In genomic region chr12:80704430-80704829, GRCh38 we compare ENCODE assay signal across 17 cellular contexts. TPM values are rescaled to one million over a fixed set of nuclear protein-coding genes. Genes with fewer than 3 reads are reported as not detected.
A peak's percentile ranks its signal among the peaks of the same experiment; 100 is the strongest.
DNase-seq lines count a peak whose midpoint lies in the region; ATAC-seq, FAIRE-seq and TF ChIP-seq lines count a peak whose summit lies in the region.
"Had no signal": no experiment of that assay in that cellular context is flagged by ENCODE, and none has a peak within 500 bp of the region (broad histone marks: within the 10 kb centered on the region; RNA-seq: fewer than 3 reads in every experiment).

No MANE protein-coding gene starts in this region.

- H2AFZ ChIP-seq in endothelial cell of umbilical vein (ENCODE audit: low read depth, low read length): no peak overlapping the region
- H2AFZ ChIP-seq in smooth muscle cell (ENCODE audit: low read depth): no peak overlapping the region

- H4K20me1 ChIP-seq in endothelial cell of umbilical vein (replicated peaks; ENCODE audit: control insufficient read depth, extremely low read depth, insufficient read depth, low read length) (no peaks in the 10 kb centered on the region), smooth muscle cell (ENCODE audit: low read depth) (no peaks in the 10 kb centered on the region)
- H4K20me1 ChIP-seq: BLaER1 treated with 17β-estradiol and CSF1 and Interleukin-3, amounts not matched to agents 10 nM and 100 nM had no signal

- intact Hi-C loops in endothelial cell of umbilical vein (cut with micrococcal nuclease): no loop called here
- intact Hi-C loops in psoas muscle (cut with DNase I): no loop called here
- intact Hi-C loops in ovary (cut with DNase I): no loop called here

- POLR2A ChIA-PET in endothelial cell of umbilical vein (lab: Charles Lee): no interaction called here

- DNase-seq in LHCN-M2 (ENCODE audit: low read depth): peak; percentile 35
- peak; percentile 48 for DNase-seq in endothelial cell of umbilical vein (ENCODE audit: low read depth, low spot score)
- no peak for DNase-seq in psoas muscle
- DNase-seq in smooth muscle cell (lab: John Stamatoyannopoulos, UW; ENCODE audit: unreplicated experiment): no peak
- DNase-seq in ovary: no peak
- DNase-seq in frontal cortex (ENCODE audit: low spot score in 2 of 2): no peak
- no peak for DNase-seq in NCI-H1694 treated with DMSO at 0.1 percent for 48 hours (lab: John Stamatoyannopoulos, UW)
- DNase-seq: ACHN; CD4-positive, CD25-positive, alpha-beta regulatory T cell; DMS53; GF-D8; HCEC 1CT; HFFc6 had no signal

- no peaks in the 10 kb centered on the region for H3K9me3 ChIP-seq in endothelial cell of umbilical vein (replicated peaks; ENCODE audit: control insufficient read depth, insufficient read depth, low read length)
- no peaks in the 10 kb centered on the region for H3K9me3 ChIP-seq in psoas muscle
- H3K9me3 ChIP-seq in smooth muscle cell (replicated peaks; ENCODE audit: low read depth): no peaks in the 10 kb centered on the region
- peaks cover 0 to 4% of the 10 kb centered on the region in 2 donors for H3K9me3 ChIP-seq in ovary

- H3F3A ChIP-seq in smooth muscle cell (ENCODE audit: low read depth): no peaks in the 10 kb centered on the region

- no peaks in the 10 kb centered on the region for H3K36me3 ChIP-seq in endothelial cell of umbilical vein (ENCODE audit: control insufficient read depth in 2 of 2, extremely low read depth in 1 of 2, insufficient read depth in 2 of 2, low read length in 2 of 2)
- H3K36me3 ChIP-seq in psoas muscle (ENCODE audit: insufficient read depth in 1 of 2, low read depth in 1 of 2): peaks cover 0 to 11% of the 10 kb centered on the region in 2 donors
- no peaks in the 10 kb centered on the region for H3K36me3 ChIP-seq in smooth muscle cell (ENCODE audit: low read depth)
- H3K36me3 ChIP-seq in ovary: no peaks in the 10 kb centered on the region
- H3K36me3 ChIP-seq: BLaER1 treated with 17β-estradiol and CSF1 and Interleukin-3, amounts not matched to agents 10 nM and 100 nM had no signal

- TF ChIP-seq POLR2A in endothelial cell of umbilical vein (IDR thresholded peaks at IDR 0.05; ENCODE audit: low read depth, low read length): no peak
- TF ChIP-seq POLR2A in ovary (IDR thresholded peaks at IDR 0.05): no peak

- BruUV-seq in endothelial cell of umbilical vein (replicated peaks; lab: Mats Ljungman, UMichigan): no TSS peak

- CTCF ChIA-PET in endothelial cell of umbilical vein (lab: Charles Lee): interaction anchor here (1.9 kb wide), 1 partner anchor 8 kb away, joined by 4 read pairs; no protein-coding TSS in a partner anchor

- ATAC-seq in psoas muscle: no peak

- H3K79me2 ChIP-seq in endothelial cell of umbilical vein (ENCODE audit: control insufficient read depth, insufficient read depth, low read length) (no peaks in the 10 kb centered on the region), smooth muscle cell (ENCODE audit: low read depth) (no peaks in the 10 kb centered on the region)

- no peak for TF ChIP-seq CTCF in endothelial cell of umbilical vein (IDR thresholded peaks at IDR 0.05; ENCODE audit: extremely low read depth in 1 of 2, insufficient read depth in 1 of 2, low read depth in 1 of 2, low read length in 2 of 2)
- no peak for TF ChIP-seq CTCF in psoas muscle (IDR thresholded peaks at IDR 0.05)
- no peak for TF ChIP-seq CTCF in smooth muscle cell (IDR thresholded peaks at IDR 0.05; ENCODE audit: borderline replicate concordance, insufficient read depth, poor library complexity, severe bottlenecking)
- TF ChIP-seq CTCF in ovary (IDR thresholded peaks at IDR 0.05): no peak

- 31 to 44% (median 32%) methylated on average over 2 of the region's 2 CpGs for WGBS in psoas muscle, 3 donors
- WGBS in smooth muscle cell (ENCODE audit: low lambda C conversion rate): 59% methylated on average over 2 of the region's 2 CpGs
- WGBS in ovary, 3 donors: 12 to 34% (median 17%) methylated on average over 2 of the region's 2 CpGs

- no peak overlapping the region for H3K27ac ChIP-seq in endothelial cell of umbilical vein (ENCODE audit: insufficient read depth, low read depth, low read length)
- peak overlapping the region; percentile 93 for H3K27ac ChIP-seq in psoas muscle
- H3K27ac ChIP-seq in smooth muscle cell (ENCODE audit: low read depth): peak overlapping the region; percentile 73
- H3K27ac ChIP-seq in ovary: no peak overlapping the region
- H3K27ac ChIP-seq: BLaER1 treated with 17β-estradiol and CSF1 and Interleukin-3, amounts not matched to agents 10 nM and 100 nM; HL-60 had no signal

- H3K4me3 ChIP-seq in endothelial cell of umbilical vein (replicated peaks in 1 of 3; ENCODE audit: insufficient read depth in 1 of 3, low read depth in 1 of 3, low read length in 3 of 3) (no peak overlapping the region), psoas muscle (peak overlapping the region; percentile 76), smooth muscle cell (no peak overlapping the region), ovary (no peak overlapping the region)
- H3K4me3 ChIP-seq: BLaER1 treated with 17β-estradiol and CSF1 and Interleukin-3, amounts not matched to agents 10 nM and 100 nM had no signal

- no peak overlapping the region for H3K9ac ChIP-seq in endothelial cell of umbilical vein (replicated peaks; ENCODE audit: extremely low read depth, insufficient read depth, low read length)
- no peak overlapping the region for H3K9ac ChIP-seq in smooth muscle cell (ENCODE audit: low read depth)
- H3K9ac ChIP-seq: BLaER1 treated with 17β-estradiol and CSF1 and Interleukin-3, amounts not matched to agents 10 nM and 100 nM had no signal

- no peak for TF ChIP-seq EP300 in ovary (IDR thresholded peaks at IDR 0.05)

- H3K4me1 ChIP-seq in endothelial cell of umbilical vein (ENCODE audit: control insufficient read depth, extremely low read depth, insufficient read depth, low read length): no peaks in the 10 kb centered on the region
- no peaks in the 10 kb centered on the region for H3K4me1 ChIP-seq in psoas muscle
- peaks cover 14% of the 10 kb centered on the region for H3K4me1 ChIP-seq in smooth muscle cell (ENCODE audit: low read depth)
- H3K4me1 ChIP-seq in ovary (ENCODE audit: insufficient read depth): no peaks in the 10 kb centered on the region
- H3K4me1 ChIP-seq: BLaER1 treated with 17β-estradiol and CSF1 and Interleukin-3, amounts not matched to agents 10 nM and 100 nM had no signal

- FAIRE-seq in endothelial cell of umbilical vein (lab: Jason Lieb, UNC): no peak
- no peak for FAIRE-seq in frontal cortex (lab: Jason Lieb, UNC)

- H3K9me1 ChIP-seq in endothelial cell of umbilical vein (replicated peaks; ENCODE audit: control insufficient read depth, extremely low read depth, insufficient read depth, low read length): no peaks in the 10 kb centered on the region

- H3K27me3 ChIP-seq in endothelial cell of umbilical vein (ENCODE audit: control insufficient read depth in 2 of 2, insufficient read depth in 2 of 2, low read length in 2 of 2) (no peaks in the 10 kb centered on the region), psoas muscle (ENCODE audit: insufficient read depth in 3 of 3, low read length in 2 of 3) (no peaks in the 10 kb centered on the region), smooth muscle cell (ENCODE audit: low read depth) (peaks cover 37% of the 10 kb centered on the region), ovary (no peaks in the 10 kb centered on the region)
- H3K27me3 ChIP-seq: BLaER1 treated with 17β-estradiol and CSF1 and Interleukin-3, amounts not matched to agents 10 nM and 100 nM had no signal

- no peak overlapping the region for H3K4me2 ChIP-seq in endothelial cell of umbilical vein (ENCODE audit: insufficient read depth, low read length)
- peak overlapping the region; percentile 70 for H3K4me2 ChIP-seq in smooth muscle cell
- H3K4me2 ChIP-seq: BLaER1 treated with 17β-estradiol and CSF1 and Interleukin-3, amounts not matched to agents 10 nM and 100 nM had no signal

- dilution Hi-C loops in endothelial cell of umbilical vein (cut with MboI; ENCODE audit: extremely low pct_ligation_motif_present, low sequenced_read_pairs): no loop called here

TF ChIP-seq in endothelial cell of umbilical vein, 7 proteins besides CTCF, POLR2A, EP300 and RAD21 (continues in another document):
- TF ChIP-seq EZH2 (IDR thresholded peaks at IDR 0.05; ENCODE audit: borderline replicate concordance, low read depth, low read length, severe bottlenecking) (no peak), MYC (IDR thresholded peaks at IDR 0.05; ENCODE audit: low read depth, low read length) (no peak), FOS (IDR thresholded peaks at IDR 0.05; ENCODE audit: borderline replicate concordance, insufficient read depth, low read length) (no peak)

RNA-seq across cellular contexts. Expression of gene MYF6, which starts 3.0 kb away (rescaled TPM):
- total RNA-seq in LHCN-M2 (2014; rRNA removed) (29.3 and 29.4 TPM in 2 replicates), endothelial cell of umbilical vein (not detected in 2 replicates), psoas muscle (100 to 1,000 TPM; 300 to 480 (median 372) TPM), smooth muscle cell (not detected in 2 replicates), ovary (not detected), frontal cortex (1.6 TPM)
- polyA plus RNA-seq in LHCN-M2 (2012): 11.5 TPM
- polyA plus RNA-seq in endothelial cell of umbilical vein (not detected in 2 replicates), psoas muscle (1,000 to 10,000 TPM in 2 of 3 donors, 10 to 100 TPM in 1; 66.7 to 1,359 (median 1,026) TPM), smooth muscle cell (not detected in 2 replicates), ovary (not detected)
- polyA plus RNA-seq in endothelial cell of umbilical vein (2011; cell fraction: cytosol; rRNA removed): not detected in 2 replicates
- polyA plus RNA-seq in endothelial cell of umbilical vein (2011; cell fraction: nucleus; rRNA removed): not detected in 2 replicates
- not detected in 2 replicates for polyA plus RNA-seq in endothelial cell of umbilical vein (2012)
- polyA minus RNA-seq in endothelial cell of umbilical vein: not detected in 2 replicates
- not detected for polyA minus RNA-seq in endothelial cell of umbilical vein (2011; cell fraction: cytosol; rRNA and poly(A)+ RNA removed)
- polyA minus RNA-seq in endothelial cell of umbilical vein (2011; cell fraction: nucleus; rRNA and poly(A)+ RNA removed): not detected in 2 replicates
- total RNA-seq: A172; CD4-positive, CD25-positive, alpha-beta regulatory T cell; H4; HFFc6 had no signal
- polyA plus RNA-seq: CD4-positive, CD25-positive, alpha-beta regulatory T cell had no signal

RNA-seq across cellular contexts. Expression of gene MYF5, which starts 12.3 kb away (rescaled TPM):
- 628 and 957 TPM in 2 replicates for total RNA-seq in LHCN-M2 (2014; rRNA removed)
- polyA plus RNA-seq in LHCN-M2 (2012): 241 TPM
- total RNA-seq in endothelial cell of umbilical vein: not detected in 2 replicates
- not detected in 2 replicates for polyA plus RNA-seq in endothelial cell of umbilical vein
- not detected in 2 replicates for polyA plus RNA-seq in endothelial cell of umbilical vein (2011; cell fraction: cytosol; rRNA removed)
- not detected in 2 replicates for polyA plus RNA-seq in endothelial cell of umbilical vein (2011; cell fraction: nucleus; rRNA removed)
- polyA plus RNA-seq in endothelial cell of umbilical vein (2012): not detected in 2 replicates
- polyA minus RNA-seq in endothelial cell of umbilical vein: not detected in 2 replicates
- polyA minus RNA-seq in endothelial cell of umbilical vein (2011; cell fraction: cytosol; rRNA and poly(A)+ RNA removed): not detected
- not detected in 2 replicates for polyA minus RNA-seq in endothelial cell of umbilical vein (2011; cell fraction: nucleus; rRNA and poly(A)+ RNA removed)
- 1 to 10 TPM; 2.3 to 4.7 (median 3.5) TPM for total RNA-seq in psoas muscle
- 1 to 10 TPM; 1.3 to 3.7 (median 3.0) TPM for polyA plus RNA-seq in psoas muscle
- not detected in 2 replicates for total RNA-seq in smooth muscle cell
- polyA plus RNA-seq in smooth muscle cell: not detected in 2 replicates
- not detected for total RNA-seq in ovary
- not detected for polyA plus RNA-seq in ovary
- total RNA-seq in frontal cortex: not detected
- total RNA-seq: A172; CD4-positive, CD25-positive, alpha-beta regulatory T cell; H4; HFFc6 had no signal
- polyA plus RNA-seq: CD4-positive, CD25-positive, alpha-beta regulatory T cell had no signal

Comparison
In these comparisons a context has a peak if more than half of its experiments do, and no peak if none do; other contexts are left out.
1. DNase-seq: peak in LHCN-M2 (single experiment) and endothelial cell of umbilical vein (single experiment); none in psoas muscle (0 of 2), smooth muscle cell (single experiment), ovary (0 of 5), frontal cortex (0 of 2) and NCI-H1694 treated with DMSO at 0.1 percent for 48 hours (single experiment).
2. H3K27ac ChIP-seq: peak in psoas muscle (single experiment) and smooth muscle cell (single experiment); none in endothelial cell of umbilical vein (single experiment) and ovary (0 of 2).
3. RNA of gene MYF6, which starts 3.0 kb away (total RNA-seq): 300 to 480 TPM in psoas muscle and 29.3 to 29.4 TPM in LHCN-M2; 1.6 TPM in frontal cortex (single experiment), not detected in endothelial cell of umbilical vein, not detected in smooth muscle cell and not detected in ovary; every median in the first group is over 10 times any median in the second.
4. RNA of gene MYF5, which starts 12.3 kb away (total RNA-seq): 628 to 957 TPM in LHCN-M2; 2.3 to 4.7 TPM in psoas muscle, not detected in endothelial cell of umbilical vein, not detected in smooth muscle cell, not detected in ovary and not detected in frontal cortex (single experiment); every median in the first group is over 100 times any median in the second.